ENCODE assay signal across 16 cellular contexts in the genomic region with DNA sequence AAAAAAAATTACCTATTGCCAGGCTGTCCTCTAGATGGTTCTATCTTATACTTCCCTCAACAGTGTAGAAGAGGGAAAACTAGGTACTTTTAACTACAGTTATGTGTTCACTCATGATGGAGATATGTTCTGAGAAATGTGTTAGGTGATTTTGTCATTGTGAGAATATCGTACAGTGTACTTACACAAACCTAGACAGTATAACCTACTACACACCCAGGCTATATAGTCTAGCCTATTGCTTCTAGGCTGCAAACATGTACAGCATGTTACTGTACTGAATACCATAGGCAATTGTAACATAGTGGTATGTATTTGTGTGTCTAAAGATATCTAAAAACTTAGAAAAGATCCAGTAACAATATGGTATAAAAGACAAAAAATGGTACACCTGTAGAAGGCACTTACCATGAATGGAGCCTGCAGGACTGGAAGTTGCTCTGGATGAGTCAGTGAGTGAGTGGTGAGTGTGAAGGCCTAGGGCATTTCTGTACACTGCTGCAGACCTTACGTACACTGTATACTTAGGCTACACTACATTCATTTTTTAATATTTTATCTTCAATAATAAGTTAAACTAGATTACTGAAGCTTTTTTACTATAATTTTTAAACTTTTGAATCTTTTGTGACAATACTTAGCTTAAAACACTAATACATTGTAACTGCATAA. TPM values are rescaled to one million over a fixed set of nuclear protein-coding genes. Genes with fewer than 3 reads are reported as not detected.
A peak's percentile ranks its signal among the peaks of the same experiment; 100 is the strongest.
DNase-seq lines count a peak whose midpoint lies in the region; ATAC-seq, FAIRE-seq and TF ChIP-seq lines count a peak whose summit lies in the region.
"Had no signal": no experiment of that assay in that cellular context is flagged by ENCODE, and none has a peak within 500 bp of the region (broad histone marks: within the 10 kb centered on the region; RNA-seq: fewer than 3 reads in every experiment).

No MANE protein-coding gene starts in this region.

- POLR2A ChIA-PET in A549 (lab: Yijun Ruan, JAX) = no interaction called here
- POLR2A ChIA-PET in naive thymus-derived CD8-positive, alpha-beta T cell (lab: Charles Lee) = no interaction called here

- peak overlapping the region; percentile 2 to 54; a peak in 3 of 6 replicates for H3K27ac ChIP-seq in A549
- H3K27ac ChIP-seq in foreskin keratinocyte = no peak overlapping the region

- no peak overlapping the region for H3K4me3 Mint-ChIP-seq in naive thymus-derived CD8-positive, alpha-beta T cell
- H3K4me3 Mint-ChIP-seq: CD4-positive, CD25-positive, alpha-beta regulatory T cell had no signal

- H3K9me3 ChIP-seq in A549 = no peaks in the 10 kb centered on the region

- H3K4me1 ChIP-seq in A549 (peaks cover 52% of the 10 kb centered on the region), foreskin keratinocyte (peaks cover 4% of the 10 kb centered on the region)

- TF ChIP-seq CTCF in A549 (IDR thresholded peaks at IDR 0.05) = no peak
- no peak for TF ChIP-seq CTCF in foreskin keratinocyte (conservative IDR thresholded peaks at IDR 0.05)

- H3K27me3 ChIP-seq in foreskin keratinocyte = no peaks in the 10 kb centered on the region

- ATAC-seq in A549 (no peak), foreskin keratinocyte (peak; percentile 97)
- ATAC-seq in naive thymus-derived CD8-positive, alpha-beta T cell = no peak
- ATAC-seq: Panc1 had no signal

- no peak for TF ChIP-seq EP300 in A549 (IDR thresholded peaks at IDR 0.05)

- no peak for FAIRE-seq in A549 (lab: Jason Lieb, UNC)
- FAIRE-seq: HTR-8/SVneo had no signal

- 72% methylated on average over 2 of the region's 2 CpGs for WGBS in A549 (ENCODE audit: missing lambda C conversion rate)

- no peak for TF ChIP-seq RAD21 in A549 (conservative IDR thresholded peaks at IDR 0.05 in 1 of 2, IDR thresholded peaks at IDR 0.05 in 1 of 2)

- peaks cover 0 to 10% (median 0%) of the 10 kb centered on the region in 3 donors for H3K36me3 Mint-ChIP-seq in naive thymus-derived CD8-positive, alpha-beta T cell

- DNase-seq in A549 (ENCODE audit: low read depth in 1 of 2, low spot score in 1 of 2) (no peak), ELR (ENCODE audit: low read depth) (peak; percentile 66), RPMI7951 (ENCODE audit: low read depth) (peak; percentile 26), foreskin keratinocyte (peak; percentile 31 to 70), DMS53 (lab: John Stamatoyannopoulos, UW) (no peak), NCI-H187 treated with DMSO at 0.1 percent for 48 hours (lab: John Stamatoyannopoulos, UW) (no peak)
- DNase-seq in naive thymus-derived CD8-positive, alpha-beta T cell = no peak
- DNase-seq: CD4-positive, CD25-positive, alpha-beta regulatory T cell; DND-41; NCI-H1048; NCI-H2107; NCI-H446; NCI-H748 treated with DMSO at 0.1 percent for 48 hours; SHP77 had no signal

- H3K27me3 Mint-ChIP-seq in naive thymus-derived CD8-positive, alpha-beta T cell = no peaks in the 10 kb centered on the region
- H3K27me3 Mint-ChIP-seq: CD4-positive, CD25-positive, alpha-beta regulatory T cell had no signal

- H3K4me2 ChIP-seq in A549 = no peak overlapping the region

- H3K27ac Mint-ChIP-seq in naive thymus-derived CD8-positive, alpha-beta T cell = peak overlapping the region in 2 of 10 donors; percentile 11 to 85
- H3K27ac Mint-ChIP-seq: CD4-positive, CD25-positive, alpha-beta regulatory T cell had no signal

- CTCF ChIA-PET in A549 (lab: Yijun Ruan, JAX) = interaction anchor here (1.0 to 2.1 kb wide), 2 partner anchors 10 to 12 kb away, joined by 3 to 5 read pairs; no protein-coding TSS in a partner anchor

- peaks cover 10 to 41% (median 30%) of the 10 kb centered on the region in 4 donors for H3K4me1 Mint-ChIP-seq in naive thymus-derived CD8-positive, alpha-beta T cell

- no peaks in the 10 kb centered on the region for H3K9me3 Mint-ChIP-seq in naive thymus-derived CD8-positive, alpha-beta T cell
- H3K9me3 Mint-ChIP-seq: CD4-positive, CD25-positive, alpha-beta regulatory T cell had no signal

- H3K4me3 ChIP-seq in A549 = no peak overlapping the region

- TF ChIP-seq POLR2A in A549 (IDR thresholded peaks at IDR 0.05; ENCODE audit: low read length) = no peak

TF ChIP-seq in A549, 52 proteins besides CTCF, POLR2A, EP300 and RAD21:
- no peak for TF ChIP-seq RNF2 (IDR thresholded peaks at IDR 0.05; ENCODE audit: borderline replicate concordance, low read depth)
- TF ChIP-seq KDM1A (IDR thresholded peaks at IDR 0.05; ENCODE audit: low read depth) = no peak
- no peak for TF ChIP-seq FOSL2 (IDR thresholded peaks at IDR 0.05)
- TF ChIP-seq FOSL2 (CRISPR knock-in tag; IDR thresholded peaks at IDR 0.05) = peak; percentile 11; the same call in 1 of the 2 replicates

RNA-seq across cellular contexts. Expression of a gene that starts 13.2 kb away (rescaled TPM):
- polyA plus RNA-seq in A549 (2011; rRNA removed) = 216 and 245 TPM in 2 replicates
- 254 and 257 TPM in 2 replicates for polyA plus RNA-seq in A549 (2012; cell fraction: cytosol; rRNA removed)
- 137 and 208 TPM in 2 replicates for polyA plus RNA-seq in A549 (2012; cell fraction: nucleus; rRNA removed)
- 208 to 225 TPM (median 217 TPM) in 3 replicates for polyA plus RNA-seq in A549 (2017; fragmentation: RNase III; extraction: RNeasy Plus Mini Kit Qiagen cat#74134 plus additional on column Dnase treatment)
- polyA minus RNA-seq in A549 (2011; rRNA and poly(A)+ RNA removed) = 111 and 113 TPM in 2 replicates
- total RNA-seq in RPMI7951 (2014; rRNA removed; shearing (Covaris generic)) = 344 and 457 TPM in 2 replicates
- 129 and 158 TPM in 2 replicates for total RNA-seq in foreskin keratinocyte
- 181 and 225 TPM in 2 replicates for polyA plus RNA-seq in foreskin keratinocyte
- 10 to 100 TPM; 64.6 to 66.6 TPM for total RNA-seq in naive thymus-derived CD8-positive, alpha-beta T cell
- 100 to 1,000 TPM in 2 of 3 donors, 10 to 100 TPM in 1; 95.3 to 160 (median 116) TPM for polyA plus RNA-seq in naive thymus-derived CD8-positive, alpha-beta T cell

RNA-seq across cellular contexts. Expression of a gene that starts 54.2 kb away (rescaled TPM):
- polyA plus RNA-seq in A549 (2011; rRNA removed) = 49.6 and 77.1 TPM in 2 replicates
- 19.6 and 21.6 TPM in 2 replicates for polyA plus RNA-seq in A549 (2012; cell fraction: cytosol; rRNA removed)
- 11.8 and 16.3 TPM in 2 replicates for polyA plus RNA-seq in A549 (2012; cell fraction: nucleus; rRNA removed)
- 38.9 to 43.1 TPM (median 40.5 TPM) in 3 replicates for polyA plus RNA-seq in A549 (2017; fragmentation: RNase III; extraction: RNeasy Plus Mini Kit Qiagen cat#74134 plus additional on column Dnase treatment)
- 26.5 TPM in 2 replicates for polyA minus RNA-seq in A549 (2011; rRNA and poly(A)+ RNA removed)
- total RNA-seq in RPMI7951 (2014; rRNA removed; shearing (Covaris generic)) = 126 and 144 TPM in 2 replicates
- 45.7 and 49.2 TPM in 2 replicates for total RNA-seq in foreskin keratinocyte
- polyA plus RNA-seq in foreskin keratinocyte = 29.8 and 32.3 TPM in 2 replicates
- total RNA-seq in naive thymus-derived CD8-positive, alpha-beta T cell = 10 to 100 TPM; 35.9 to 40.8 TPM
- 10 to 100 TPM; 67.7 to 90.3 (median 79.4) TPM for polyA plus RNA-seq in naive thymus-derived CD8-positive, alpha-beta T cell

Comparison
In these comparisons a context has a peak if more than half of its experiments do, and no peak if none do; other contexts are left out.
1. DNase-seq: peak in ELR (single experiment), RPMI7951 (single experiment) and foreskin keratinocyte (2 of 2); none in A549 (0 of 2), DMS53 (single experiment), naive thymus-derived CD8-positive, alpha-beta T cell (0 of 10) and NCI-H187 treated with DMSO at 0.1 percent for 48 hours (single experiment).